In the genomic region with DNA sequence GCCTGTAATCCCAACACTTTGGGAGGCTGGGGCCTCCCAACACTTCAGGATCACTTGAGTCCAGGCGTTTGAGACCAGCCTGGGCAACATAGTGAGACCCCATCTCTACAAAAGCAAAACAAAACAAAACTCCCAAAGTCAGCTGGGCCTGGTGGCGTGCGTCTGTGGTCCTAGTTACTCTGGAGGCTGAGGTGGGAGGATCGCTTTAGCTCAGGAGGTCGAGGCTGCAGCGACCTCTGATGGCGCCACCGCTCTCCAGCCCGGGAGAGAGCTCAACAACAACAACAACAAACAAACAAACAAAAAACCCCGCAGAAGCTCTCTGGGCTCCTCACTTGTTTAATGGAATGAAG, we compare ENCODE assay signal across 11 cellular contexts. TPM values are rescaled to one million over a fixed set of nuclear protein-coding genes. Genes with fewer than 3 reads are reported as not detected.
DNase-seq lines count a peak whose midpoint lies in the region; ATAC-seq, FAIRE-seq and TF ChIP-seq lines count a peak whose summit lies in the region.
"Had no signal": no experiment of that assay in that cellular context is flagged by ENCODE, and none has a peak within 500 bp of the region (broad histone marks: within the 10 kb centered on the region; RNA-seq: fewer than 3 reads in every experiment).

No MANE protein-coding gene starts in this region.

- H3K4me3 ChIP-seq in astrocyte (ENCODE audit: insufficient read depth, low read depth, low read length): peak overlapping the region; percentile 52
- peak overlapping the region; percentile 45 to 98 (median 76) for H3K4me3 ChIP-seq in liver (ENCODE audit: low read depth in 1 of 3, low read length in 3 of 3)
- H3K4me3 ChIP-seq in subcutaneous abdominal adipose tissue (ENCODE audit: low read depth in 1 of 5, low read length in 5 of 5): peak overlapping the region in 4 of 5 donors; percentile 34 to 56 (median 44)

- DNase-seq in activated CD4-positive, alpha-beta T cell treated with anti-CD3 and anti-CD28 coated beads, Interleukin-2, amount 10 ng/mL, durations not matched to agents 7 days and 5 days: no peak
- no peak for DNase-seq in activated CD4-positive, alpha-beta T cell treated with anti-CD3 and anti-CD28 coated beads for 4 hours
- DNase-seq in astrocyte (ENCODE audit: low read depth) (no peak), inferior parietal cortex (ENCODE audit: extremely low spot score) (no peak), HPDE6-E6E7 (ENCODE audit: extremely low spot score) (no peak)
- DNase-seq: effector CD8-positive, alpha-beta T cell; NCI-H2227 treated with DMSO at 0.1 percent for 48 hours had no signal

- no peak for FAIRE-seq in astrocyte (lab: Jason Lieb, UNC)

- no peak for TF ChIP-seq CTCF in astrocyte (IDR thresholded peaks at IDR 0.05; ENCODE audit: insufficient read depth, low read depth, low read length)
- TF ChIP-seq CTCF in liver (IDR thresholded peaks at IDR 0.05; ENCODE audit: low read depth, low read length, missing input control): peak; percentile 2

- peak overlapping the region; percentile 89 for H3K4me2 ChIP-seq in astrocyte (ENCODE audit: low read length)

- peak in 1 of 2 donors; percentile 41 for TF ChIP-seq RAD21 in liver (IDR thresholded peaks at IDR 0.05)

- peaks cover 55% of the 10 kb centered on the region for H3K27me3 Mint-ChIP-seq in activated CD4-positive, alpha-beta T cell treated with anti-CD3 and anti-CD28 coated beads, Interleukin-2, amount 10 ng/mL, durations not matched to agents 7 days and 5 days
- peaks cover 19% of the 10 kb centered on the region for H3K27me3 Mint-ChIP-seq in astrocyte (ENCODE audit: low read depth, unreplicated experiment)

- H3K4me1 ChIP-seq in astrocyte (ENCODE audit: insufficient read depth, low read length) (no peaks in the 10 kb centered on the region), liver (ENCODE audit: control insufficient read depth in 4 of 4, insufficient read depth in 4 of 4, low read length in 3 of 4) (peaks cover 10 to 45% (median 12%) of the 10 kb centered on the region in 4 donors), subcutaneous abdominal adipose tissue (ENCODE audit: control insufficient read depth in 5 of 5, insufficient read depth in 5 of 5, low read length in 5 of 5) (peaks cover 0 to 14% (median 9%) of the 10 kb centered on the region in 5 donors)

- H3K27ac Mint-ChIP-seq in activated CD4-positive, alpha-beta T cell treated with anti-CD3 and anti-CD28 coated beads, Interleukin-2, amount 10 ng/mL, durations not matched to agents 7 days and 5 days: no peak overlapping the region
- no peak overlapping the region for H3K27ac Mint-ChIP-seq in astrocyte (ENCODE audit: unreplicated experiment)

- 13% methylated on average over 10 of the region's 10 CpGs for WGBS in liver

- H3K79me2 ChIP-seq in astrocyte (ENCODE audit: insufficient read depth, low read length): no peaks in the 10 kb centered on the region

- H3K27me3 ChIP-seq in astrocyte (ENCODE audit: insufficient read depth, low read length): no peaks in the 10 kb centered on the region
- H3K27me3 ChIP-seq in liver (ENCODE audit: control insufficient read depth in 4 of 4, insufficient read depth in 4 of 4, low read length in 3 of 4): no peaks in the 10 kb centered on the region
- peaks cover 0 to 6% (median 2%) of the 10 kb centered on the region in 5 donors for H3K27me3 ChIP-seq in subcutaneous abdominal adipose tissue (ENCODE audit: control insufficient read depth in 5 of 5, insufficient read depth in 4 of 5, low read length in 5 of 5)

- H3K27ac ChIP-seq in astrocyte (ENCODE audit: low read depth, low read length) (no peak overlapping the region), liver (ENCODE audit: low read depth in 1 of 2, low read length in 2 of 2) (peak overlapping the region; percentile 53 to 88), subcutaneous abdominal adipose tissue (ENCODE audit: low read depth, low read length) (no peak overlapping the region)
- H3K27ac ChIP-seq: C4-2B had no signal

- POLR2A ChIA-PET in activated CD4-positive, alpha-beta T cell treated with anti-CD3 and anti-CD28 coated beads, Interleukin-2, amount 10 ng/mL, durations not matched to agents 7 days and 5 days (lab: Charles Lee): no interaction called here

- H3K9me3 ChIP-seq in astrocyte (ENCODE audit: insufficient read depth, low read depth, low read length) (peaks cover 2% of the 10 kb centered on the region), liver (ENCODE audit: control insufficient read depth in 4 of 4, low read length in 3 of 4) (no peaks in the 10 kb centered on the region), subcutaneous abdominal adipose tissue (ENCODE audit: control insufficient read depth in 5 of 5, low read length in 5 of 5) (peaks cover 0 to 6% (median 4%) of the 10 kb centered on the region in 5 donors)

- H3K4me3 Mint-ChIP-seq in activated CD4-positive, alpha-beta T cell treated with anti-CD3 and anti-CD28 coated beads, Interleukin-2, amount 10 ng/mL, durations not matched to agents 7 days and 5 days: peak overlapping the region; percentile 47
- H3K4me3 Mint-ChIP-seq in astrocyte (ENCODE audit: unreplicated experiment): peak overlapping the region; percentile 77

- H3K9ac ChIP-seq in astrocyte (ENCODE audit: low read length) (peak overlapping the region; percentile 43), liver (ENCODE audit: low read depth in 1 of 2, low read length in 2 of 2) (peak overlapping the region in 1 of 2 donors; percentile 49), subcutaneous abdominal adipose tissue (ENCODE audit: low read length in 5 of 5) (no peak overlapping the region)

- H3K4me1 Mint-ChIP-seq in activated CD4-positive, alpha-beta T cell treated with anti-CD3 and anti-CD28 coated beads, Interleukin-2, amount 10 ng/mL, durations not matched to agents 7 days and 5 days: no peaks in the 10 kb centered on the region
- no peaks in the 10 kb centered on the region for H3K4me1 Mint-ChIP-seq in astrocyte (ENCODE audit: low read depth, unreplicated experiment)

- ATAC-seq in GM21529 (IDR thresholded peaks at IDR 0.05; ENCODE audit: unreplicated experiment): no peak

- peak overlapping the region; percentile 62 for H2AFZ ChIP-seq in astrocyte (ENCODE audit: low read depth, low read length)

- CTCF ChIA-PET in activated CD4-positive, alpha-beta T cell treated with anti-CD3 and anti-CD28 coated beads, Interleukin-2, amount 10 ng/mL, durations not matched to agents 7 days and 5 days (lab: Charles Lee): interaction anchor here (1.2 to 1.4 kb wide), 2 partner anchors 11 to 748 kb away, joined by 3 read pairs; no protein-coding TSS in a partner anchor

- no peaks in the 10 kb centered on the region for H3K36me3 Mint-ChIP-seq in activated CD4-positive, alpha-beta T cell treated with anti-CD3 and anti-CD28 coated beads, Interleukin-2, amount 10 ng/mL, durations not matched to agents 7 days and 5 days (ENCODE audit: low read depth)
- H3K36me3 Mint-ChIP-seq in astrocyte (ENCODE audit: low read depth, unreplicated experiment): no peaks in the 10 kb centered on the region

- no peaks in the 10 kb centered on the region for H3K9me3 Mint-ChIP-seq in activated CD4-positive, alpha-beta T cell treated with anti-CD3 and anti-CD28 coated beads, Interleukin-2, amount 10 ng/mL, durations not matched to agents 7 days and 5 days
- H3K9me3 Mint-ChIP-seq in astrocyte (ENCODE audit: unreplicated experiment): peaks cover 3% of the 10 kb centered on the region

- no peaks in the 10 kb centered on the region for H4K20me1 ChIP-seq in astrocyte (ENCODE audit: insufficient read depth, low read length)

- no peaks in the 10 kb centered on the region for H3K36me3 ChIP-seq in astrocyte (ENCODE audit: insufficient read depth, low read length)
- no peaks in the 10 kb centered on the region for H3K36me3 ChIP-seq in liver (ENCODE audit: control insufficient read depth in 4 of 4, insufficient read depth in 3 of 4, low read depth in 1 of 4, low read length in 3 of 4)
- H3K36me3 ChIP-seq in subcutaneous abdominal adipose tissue (ENCODE audit: control insufficient read depth in 5 of 5, insufficient read depth in 5 of 5, low read length in 5 of 5): no peaks in the 10 kb centered on the region

TF ChIP-seq in liver, 16 proteins besides CTCF, POLR2A, EP300 and RAD21 (continues in another document):
- no peak for TF ChIP-seq TAF1 (conservative IDR thresholded peaks at IDR 0.05)
- TF ChIP-seq, protein P1, sequence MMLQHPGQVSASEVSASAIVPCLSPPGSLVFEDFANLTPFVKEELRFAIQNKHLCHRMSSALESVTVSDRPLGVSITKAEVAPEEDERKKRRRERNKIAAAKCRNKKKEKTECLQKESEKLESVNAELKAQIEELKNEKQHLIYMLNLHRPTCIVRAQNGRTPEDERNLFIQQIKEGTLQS (IDR thresholded peaks at IDR 0.05): no peak
- no peak for TF ChIP-seq NR2F2 (IDR thresholded peaks at IDR 0.05)
- no peak for TF ChIP-seq YY1 (IDR thresholded peaks at IDR 0.05)
- TF ChIP-seq, protein P2, sequence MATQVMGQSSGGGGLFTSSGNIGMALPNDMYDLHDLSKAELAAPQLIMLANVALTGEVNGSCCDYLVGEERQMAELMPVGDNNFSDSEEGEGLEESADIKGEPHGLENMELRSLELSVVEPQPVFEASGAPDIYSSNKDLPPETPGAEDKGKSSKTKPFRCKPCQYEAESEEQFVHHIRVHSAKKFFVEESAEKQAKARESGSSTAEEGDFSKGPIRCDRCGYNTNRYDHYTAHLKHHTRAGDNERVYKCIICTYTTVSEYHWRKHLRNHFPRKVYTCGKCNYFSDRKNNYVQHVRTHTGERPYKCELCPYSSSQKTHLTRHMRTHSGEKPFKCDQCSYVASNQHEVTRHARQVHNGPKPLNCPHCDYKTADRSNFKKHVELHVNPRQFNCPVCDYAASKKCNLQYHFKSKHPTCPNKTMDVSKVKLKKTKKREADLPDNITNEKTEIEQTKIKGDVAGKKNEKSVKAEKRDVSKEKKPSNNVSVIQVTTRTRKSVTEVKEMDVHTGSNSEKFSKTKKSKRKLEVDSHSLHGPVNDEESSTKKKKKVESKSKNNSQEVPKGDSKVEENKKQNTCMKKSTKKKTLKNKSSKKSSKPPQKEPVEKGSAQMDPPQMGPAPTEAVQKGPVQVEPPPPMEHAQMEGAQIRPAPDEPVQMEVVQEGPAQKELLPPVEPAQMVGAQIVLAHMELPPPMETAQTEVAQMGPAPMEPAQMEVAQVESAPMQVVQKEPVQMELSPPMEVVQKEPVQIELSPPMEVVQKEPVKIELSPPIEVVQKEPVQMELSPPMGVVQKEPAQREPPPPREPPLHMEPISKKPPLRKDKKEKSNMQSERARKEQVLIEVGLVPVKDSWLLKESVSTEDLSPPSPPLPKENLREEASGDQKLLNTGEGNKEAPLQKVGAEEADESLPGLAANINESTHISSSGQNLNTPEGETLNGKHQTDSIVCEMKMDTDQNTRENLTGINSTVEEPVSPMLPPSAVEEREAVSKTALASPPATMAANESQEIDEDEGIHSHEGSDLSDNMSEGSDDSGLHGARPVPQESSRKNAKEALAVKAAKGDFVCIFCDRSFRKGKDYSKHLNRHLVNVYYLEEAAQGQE (IDR thresholded peaks at IDR 0.05): no peak
- no peak for TF ChIP-seq EGR1 (IDR thresholded peaks at IDR 0.05; ENCODE audit: low read depth in 2 of 2)
- no peak for TF ChIP-seq HNF4G (IDR thresholded peaks at IDR 0.05)
- no peak for TF ChIP-seq HNF4A (conservative IDR thresholded peaks at IDR 0.05)

RNA-seq across cellular contexts. Expression of a gene that starts 0.5 kb away (rescaled TPM):
- not detected for total RNA-seq in activated CD4-positive, alpha-beta T cell treated with anti-CD3 and anti-CD28 coated beads, Interleukin-2, amount 10 ng/mL, durations not matched to agents 7 days and 5 days
- total RNA-seq in astrocyte (0.09 TPM in 1 of 2 replicates, not detected in the other), liver (10 to 100 TPM; 16.9 to 76.4 TPM)
- polyA plus RNA-seq in liver: 10 to 100 TPM; 26.8 to 50.7 TPM

Comparison
In these comparisons a context has a peak if more than half of its experiments do, and no peak if none do; other contexts are left out.
1. H3K27ac ChIP-seq: peak in liver (2 of 2); none in astrocyte (single experiment) and subcutaneous abdominal adipose tissue (single experiment).
2. RNA of a gene that starts 0.5 kb away (total RNA-seq): 16.9 to 76.4 TPM in liver; not detected in activated CD4-positive, alpha-beta T cell treated with anti-CD3 and anti-CD28 coated beads, Interleukin-2, amount 10 ng/mL, durations not matched to agents 7 days and 5 days and 0.09 TPM in astrocyte; every median in the first group is over 10 times any median in the second.
3. Peak in every context shown above with its lines, with median percentiles within 50 percentile points of each other: H3K4me3 ChIP-seq.